ENCODE assay signal across 22 cellular contexts in genomic region chr1:26370591-26371382, GRCh38. TPM values are rescaled to one million over a fixed set of nuclear protein-coding genes. Genes with fewer than 3 reads are reported as not detected.
A peak's percentile ranks its signal among the peaks of the same experiment; 100 is the strongest.
DNase-seq lines count a peak whose midpoint lies in the region; ATAC-seq and TF ChIP-seq lines count a peak whose summit lies in the region.
"Had no signal": no experiment of that assay in that cellular context is flagged by ENCODE, and none has a peak within 500 bp of the region (broad histone marks: within the 10 kb centered on the region; RNA-seq: fewer than 3 reads in every experiment).

No MANE protein-coding gene starts in this region.

- H3K36me3 Mint-ChIP-seq in CD4-positive, CD25-positive, alpha-beta regulatory T cell, result peaks cover 5% of the 10 kb centered on the region
- H3K36me3 Mint-ChIP-seq in GM23338 (ENCODE audit: low read depth), result no peaks in the 10 kb centered on the region
- peaks cover 23% of the 10 kb centered on the region for H3K36me3 Mint-ChIP-seq in activated CD8-positive, alpha-beta T cell treated with anti-CD3 and anti-CD28 coated beads, Interleukin-2, amount 10 ng/mL, durations not matched to agents 7 days and 5 days (ENCODE audit: low read depth)
- peaks cover 0 to 12% (median 0%) of the 10 kb centered on the region in 5 donors for H3K36me3 Mint-ChIP-seq in naive thymus-derived CD4-positive, alpha-beta T cell

- H3K27me3 Mint-ChIP-seq in CD4-positive, CD25-positive, alpha-beta regulatory T cell, result no peaks in the 10 kb centered on the region
- peaks cover 6% of the 10 kb centered on the region for H3K27me3 Mint-ChIP-seq in GM23338 (ENCODE audit: insufficient read depth, low read depth, poor library complexity)
- H3K27me3 Mint-ChIP-seq in activated CD8-positive, alpha-beta T cell treated with anti-CD3 and anti-CD28 coated beads, Interleukin-2, amount 10 ng/mL, durations not matched to agents 7 days and 5 days (ENCODE audit: low read depth), result peaks cover 2% of the 10 kb centered on the region
- H3K27me3 Mint-ChIP-seq in naive thymus-derived CD4-positive, alpha-beta T cell, result peaks cover 0 to 7% (median 0%) of the 10 kb centered on the region in 5 donors

- ATAC-seq in CD4-positive, CD25-positive, alpha-beta regulatory T cell (ENCODE audit: low read depth in 2 of 2), result no peak
- no peak for ATAC-seq in GM23338
- peak; percentile 24 for ATAC-seq in activated CD8-positive, alpha-beta T cell treated with anti-CD3 and anti-CD28 coated beads, Interleukin-2, amount 10 ng/mL, durations not matched to agents 7 days and 5 days
- no peak for ATAC-seq in naive thymus-derived CD4-positive, alpha-beta T cell
- ATAC-seq in heart right ventricle, result no peak
- no peak for ATAC-seq in GM19452 (IDR thresholded peaks at IDR 0.05; ENCODE audit: unreplicated experiment)
- ATAC-seq: GM12878, HCT116 had no signal

- H3K27me3 ChIP-seq in CD4-positive, CD25-positive, alpha-beta regulatory T cell (ENCODE audit: control insufficient read depth, insufficient read depth, low read length), result no peaks in the 10 kb centered on the region
- H3K27me3 ChIP-seq in GM23338 (ENCODE audit: insufficient read depth) (no peaks in the 10 kb centered on the region), heart right ventricle (peaks cover 0 to 48% (median 16%) of the 10 kb centered on the region in 7 donors)
- H3K27me3 ChIP-seq in naive thymus-derived CD4-positive, alpha-beta T cell (ENCODE audit: control insufficient read depth in 2 of 2, insufficient read depth in 2 of 2, low read length in 2 of 2), result no peaks in the 10 kb centered on the region

- H3K4me3 Mint-ChIP-seq in CD4-positive, CD25-positive, alpha-beta regulatory T cell, result peak overlapping the region; percentile 22 to 83 (median 63)
- no peak overlapping the region for H3K4me3 Mint-ChIP-seq in GM23338
- peak overlapping the region; percentile 75 for H3K4me3 Mint-ChIP-seq in activated CD8-positive, alpha-beta T cell treated with anti-CD3 and anti-CD28 coated beads, Interleukin-2, amount 10 ng/mL, durations not matched to agents 7 days and 5 days
- peak overlapping the region in 7 of 10 donors; percentile 48 to 68 (median 61) for H3K4me3 Mint-ChIP-seq in naive thymus-derived CD4-positive, alpha-beta T cell

- TF ChIP-seq CTCF in GM23338 (conservative IDR thresholded peaks at IDR 0.05; ENCODE audit: low read depth in 2 of 2) (no peak), heart right ventricle (IDR thresholded peaks at IDR 0.05) (no peak)

- peaks cover 64% of the 10 kb centered on the region for H3K4me1 ChIP-seq in CD4-positive, CD25-positive, alpha-beta regulatory T cell (ENCODE audit: control insufficient read depth, insufficient read depth, low read length, poor library complexity, severe bottlenecking)
- H3K4me1 ChIP-seq in GM23338 (ENCODE audit: insufficient read depth) (peaks cover 10% of the 10 kb centered on the region; the same call in 1 of the 2 replicates), heart right ventricle (peaks cover 0 to 36% (median 0%) of the 10 kb centered on the region in 9 donors)
- H3K4me1 ChIP-seq in naive thymus-derived CD4-positive, alpha-beta T cell (ENCODE audit: control insufficient read depth in 2 of 2, insufficient read depth in 2 of 2, low read length in 2 of 2), result peaks cover 58 to 71% of the 10 kb centered on the region in 2 donors

- H3K27ac ChIP-seq in CD4-positive, CD25-positive, alpha-beta regulatory T cell (ENCODE audit: insufficient read depth, low read length, poor library complexity, severe bottlenecking), result peak overlapping the region; percentile 18
- H3K27ac ChIP-seq in GM23338 (ENCODE audit: low read depth) (no peak overlapping the region), heart right ventricle (peak overlapping the region in 1 of 10 donors; percentile 14)
- H3K27ac ChIP-seq in naive thymus-derived CD4-positive, alpha-beta T cell (ENCODE audit: low read depth, low read length), result no peak overlapping the region
- H3K27ac ChIP-seq: PC-9 had no signal

- no peaks in the 10 kb centered on the region for H3K36me3 ChIP-seq in CD4-positive, CD25-positive, alpha-beta regulatory T cell (ENCODE audit: control insufficient read depth, insufficient read depth, low read length)
- H3K36me3 ChIP-seq in GM23338 (ENCODE audit: insufficient read depth), result no peaks in the 10 kb centered on the region
- no peaks in the 10 kb centered on the region for H3K36me3 ChIP-seq in naive thymus-derived CD4-positive, alpha-beta T cell (ENCODE audit: control insufficient read depth in 2 of 3, insufficient read depth in 3 of 3, low read length in 3 of 3)
- H3K36me3 ChIP-seq in heart right ventricle, result no peaks in the 10 kb centered on the region

- CTCF ChIA-PET in activated CD8-positive, alpha-beta T cell treated with anti-CD3 and anti-CD28 coated beads, Interleukin-2, amount 10 ng/mL, durations not matched to agents 7 days and 5 days (lab: Charles Lee), result interaction anchor here (0.9 to 3.2 kb wide), 9 partner anchors 8 to 95 kb away, joined by 3 to 17 read pairs (median 5); no protein-coding TSS in a partner anchor
- CTCF ChIA-PET in naive thymus-derived CD4-positive, alpha-beta T cell (lab: Charles Lee), result interaction anchor here (0.9 to 1.1 kb wide), 2 partner anchors 7 to 12 kb away, joined by 4 read pairs; no protein-coding TSS in a partner anchor

- 51 to 54% methylated on average over 6 of the region's 6 CpGs for WGBS in heart right ventricle, 2 donors

- H3K79me2 ChIP-seq in GM23338 (replicated peaks; ENCODE audit: insufficient read depth), result no peaks in the 10 kb centered on the region

- no peak overlapping the region for H3K4me2 ChIP-seq in GM23338
- H3K4me2 ChIP-seq: PC-9 had no signal

- POLR2A ChIA-PET in activated CD8-positive, alpha-beta T cell treated with anti-CD3 and anti-CD28 coated beads, Interleukin-2, amount 10 ng/mL, durations not matched to agents 7 days and 5 days (lab: Charles Lee), result interaction anchor here (0.7 kb wide), 1 partner anchor 130 kb away, joined by 3 read pairs; no protein-coding TSS in a partner anchor
- POLR2A ChIA-PET in naive thymus-derived CD4-positive, alpha-beta T cell (lab: Charles Lee), result interaction anchor here (0.9 to 1.8 kb wide), 6 partner anchors 8 to 87 kb away, joined by 3 to 7 read pairs (median 4); partner anchors contain the start of gene CD52

- H3K9me2 ChIP-seq in GM23338 (ENCODE audit: insufficient read depth), result no peaks in the 10 kb centered on the region

- no peaks in the 10 kb centered on the region for H3K9me3 ChIP-seq in CD4-positive, CD25-positive, alpha-beta regulatory T cell (ENCODE audit: control insufficient read depth in 2 of 2, low read length in 2 of 2)
- H3K9me3 ChIP-seq in naive thymus-derived CD4-positive, alpha-beta T cell (ENCODE audit: control insufficient read depth in 2 of 3, low read length in 3 of 3), result no peaks in the 10 kb centered on the region
- no peaks in the 10 kb centered on the region for H3K9me3 ChIP-seq in heart right ventricle

- H3K27ac Mint-ChIP-seq in CD4-positive, CD25-positive, alpha-beta regulatory T cell, result peak overlapping the region; percentile 93 to 98 (median 94)
- H3K27ac Mint-ChIP-seq in GM23338, result peak overlapping the region; percentile 11; the same call in 1 of the 2 replicates
- peak overlapping the region; percentile 90 for H3K27ac Mint-ChIP-seq in activated CD8-positive, alpha-beta T cell treated with anti-CD3 and anti-CD28 coated beads, Interleukin-2, amount 10 ng/mL, durations not matched to agents 7 days and 5 days
- H3K27ac Mint-ChIP-seq in naive thymus-derived CD4-positive, alpha-beta T cell, result peak overlapping the region in 8 of 9 donors; percentile 27 to 89 (median 69)
- H3K27ac Mint-ChIP-seq: activated T-cell treated with anti-CD3 and anti-CD28 coated beads, Interleukin-2, amount 50 U/mL, for 72 hours had no signal

- no peak overlapping the region for H3K4me3 ChIP-seq in CD4-positive, CD25-positive, alpha-beta regulatory T cell (ENCODE audit: low read depth, low read length)
- H3K4me3 ChIP-seq in GM23338 (no peak overlapping the region), heart right ventricle (peak overlapping the region in 1 of 10 donors; percentile 14)
- H3K4me3 ChIP-seq in naive thymus-derived CD4-positive, alpha-beta T cell (ENCODE audit: low read length), result peak overlapping the region; percentile 26
- H3K4me3 ChIP-seq: GM12878, PC-9 had no signal

- H3K4me1 Mint-ChIP-seq in CD4-positive, CD25-positive, alpha-beta regulatory T cell, result peaks cover 25 to 73% (median 49%) of the 10 kb centered on the region in 4 donors
- peaks cover 19% of the 10 kb centered on the region for H3K4me1 Mint-ChIP-seq in GM23338
- peaks cover 78% of the 10 kb centered on the region for H3K4me1 Mint-ChIP-seq in activated CD8-positive, alpha-beta T cell treated with anti-CD3 and anti-CD28 coated beads, Interleukin-2, amount 10 ng/mL, durations not matched to agents 7 days and 5 days (ENCODE audit: low read depth)
- peaks cover 54 to 66% (median 62%) of the 10 kb centered on the region in 7 donors for H3K4me1 Mint-ChIP-seq in naive thymus-derived CD4-positive, alpha-beta T cell

- H4K20me1 ChIP-seq in GM23338 (replicated peaks; ENCODE audit: insufficient read depth), result no peaks in the 10 kb centered on the region

- intact Hi-C loops in naive thymus-derived CD4-positive, alpha-beta T cell (cut with micrococcal nuclease), result no loop called here
- intact Hi-C loops in heart right ventricle (cut with DNase I), result loop anchor here in 1 of 10 donors (5.0 kb wide), 1 partner anchor 98 kb away; no protein-coding TSS in a partner anchor

- no peak for DNase-seq in CD4-positive, CD25-positive, alpha-beta regulatory T cell
- DNase-seq in GM23338 (ENCODE audit: low spot score), result no peak
- peak; percentile 52 for DNase-seq in activated CD8-positive, alpha-beta T cell treated with anti-CD3 and anti-CD28 coated beads, Interleukin-2, amount 10 ng/mL, durations not matched to agents 7 days and 5 days
- no peak for DNase-seq in naive thymus-derived CD4-positive, alpha-beta T cell
- no peak for DNase-seq in NCI-H82 treated with DMSO at 0.1 percent for 48 hours (lab: John Stamatoyannopoulos, UW; ENCODE audit: unreplicated experiment)
- DNase-seq in heart right ventricle, result no peak
- DNase-seq in SKM-1 treated with dmso at 0.1 percent for 144 hours (lab: John Stamatoyannopoulos, UW; ENCODE audit: unreplicated experiment), result no peak
- DNase-seq: activated CD4-positive, alpha-beta T cell treated with anti-CD3 and anti-CD28 coated beads for 48 hours; activated T-cell treated with anti-CD3 and anti-CD28 coated beads, Interleukin-2, amount 50 U/mL, for 72 hours; GF-D8; kidney; mammary epithelial cell; NCI-H1417 treated with DMSO at 0.1 percent for 48 hours; NCI-H748 treated with DMSO at 0.1 percent for 48 hours; PC-9 had no signal

- peaks cover 0 to 3% (median 0%) of the 10 kb centered on the region in 7 donors for H3K9me3 Mint-ChIP-seq in CD4-positive, CD25-positive, alpha-beta regulatory T cell
- no peaks in the 10 kb centered on the region for H3K9me3 Mint-ChIP-seq in GM23338
- H3K9me3 Mint-ChIP-seq in activated CD8-positive, alpha-beta T cell treated with anti-CD3 and anti-CD28 coated beads, Interleukin-2, amount 10 ng/mL, durations not matched to agents 7 days and 5 days (ENCODE audit: insufficient read depth), result peaks cover 11% of the 10 kb centered on the region
- peaks cover 0 to 9% (median 0%) of the 10 kb centered on the region in 11 donors for H3K9me3 Mint-ChIP-seq in naive thymus-derived CD4-positive, alpha-beta T cell

- no peaks in the 10 kb centered on the region for H3F3A ChIP-seq in GM23338 (replicated peaks; ENCODE audit: low read depth)

- H2AFZ ChIP-seq in GM23338, result no peak overlapping the region
- H2AFZ ChIP-seq: PC-9 had no signal

RNA-seq across cellular contexts. Expression of gene ZNF683, which starts 1.8 kb away (rescaled TPM):
- total RNA-seq in CD4-positive, CD25-positive, alpha-beta regulatory T cell, result not detected
- under 1 TPM in 2 of 4 donors, not detected in 2; 0.25 to 0.55 TPM for polyA plus RNA-seq in CD4-positive, CD25-positive, alpha-beta regulatory T cell
- total RNA-seq in GM23338 (2014; rRNA removed; shearing (Covaris generic)), result not detected in 2 replicates
- polyA plus RNA-seq in GM23338 (2016; fragmentation: Nextera tagmentation; extraction: Ambion mirVana) (not detected in 2 replicates), heart right ventricle (under 1 TPM in 1 of 2 donors, not detected in 1; 0.04 TPM)
- total RNA-seq in activated CD8-positive, alpha-beta T cell treated with anti-CD3 and anti-CD28 coated beads, Interleukin-2, amount 10 ng/mL, durations not matched to agents 7 days and 5 days, result 10 to 100 TPM; 24.0 to 26.6 TPM
- total RNA-seq in naive thymus-derived CD4-positive, alpha-beta T cell, result 1 to 10 TPM in 1 of 5 experiments, under 1 TPM in 2, not detected in 2; 0.22 to 6.3 (median 0.51) TPM
- not detected for polyA plus RNA-seq in naive thymus-derived CD4-positive, alpha-beta T cell
- 1 to 10 TPM in 1 of 10 donors, under 1 TPM in 1, not detected in 8; 0.15 to 1.3 TPM for total RNA-seq in heart right ventricle
- total RNA-seq: astrocyte, GM12878, LHCN-M2, mammary epithelial cell, PC-9, SK-MEL-5 had no signal
- polyA plus RNA-seq: GM12878, mammary epithelial cell, neural cell had no signal

RNA-seq across cellular contexts. Expression of gene CRYBG2, which starts 16.9 kb away (rescaled TPM):
- 2.3 TPM for total RNA-seq in CD4-positive, CD25-positive, alpha-beta regulatory T cell
- polyA plus RNA-seq in CD4-positive, CD25-positive, alpha-beta regulatory T cell, result 1 to 10 TPM in 3 of 4 donors, not detected in 1; 1.0 to 2.0 (median 1.3) TPM
- total RNA-seq in GM23338 (2014; rRNA removed; shearing (Covaris generic)), result 10.0 and 18.4 TPM in 2 replicates
- polyA plus RNA-seq in GM23338 (2016; fragmentation: Nextera tagmentation; extraction: Ambion mirVana), result 17.6 and 19.4 TPM in 2 replicates
- 1 to 10 TPM; 7.6 to 8.7 TPM for total RNA-seq in activated CD8-positive, alpha-beta T cell treated with anti-CD3 and anti-CD28 coated beads, Interleukin-2, amount 10 ng/mL, durations not matched to agents 7 days and 5 days
- total RNA-seq in naive thymus-derived CD4-positive, alpha-beta T cell, result 1 to 10 TPM in 3 of 5 experiments, under 1 TPM in 1, not detected in 1; 0.59 to 1.5 (median 1.2) TPM
- polyA plus RNA-seq in naive thymus-derived CD4-positive, alpha-beta T cell, result 1 to 10 TPM in 1 of 2 donors, not detected in 1; 1.1 TPM
- under 1 TPM in 1 of 10 donors, not detected in 9; 0.64 TPM for total RNA-seq in heart right ventricle
- under 1 TPM in 1 of 2 donors, not detected in 1; 0.03 TPM for polyA plus RNA-seq in heart right ventricle
- total RNA-seq: LHCN-M2, SK-MEL-5 had no signal

RNA-seq across cellular contexts. Expression of gene LIN28A, which starts 39.8 kb away (rescaled TPM):
- total RNA-seq in CD4-positive, CD25-positive, alpha-beta regulatory T cell, result not detected
- polyA plus RNA-seq in CD4-positive, CD25-positive, alpha-beta regulatory T cell, result not detected
- total RNA-seq in GM23338 (2014; rRNA removed; shearing (Covaris generic)), result 1,538 and 1,571 TPM in 2 replicates
- polyA plus RNA-seq in GM23338 (2016; fragmentation: Nextera tagmentation; extraction: Ambion mirVana) (604 and 648 TPM in 2 replicates), heart right ventricle (not detected)
- not detected for total RNA-seq in activated CD8-positive, alpha-beta T cell treated with anti-CD3 and anti-CD28 coated beads, Interleukin-2, amount 10 ng/mL, durations not matched to agents 7 days and 5 days
- not detected for total RNA-seq in naive thymus-derived CD4-positive, alpha-beta T cell
- not detected for polyA plus RNA-seq in naive thymus-derived CD4-positive, alpha-beta T cell
- total RNA-seq in heart right ventricle, result under 1 TPM in 1 of 10 donors, not detected in 9; 0.15 TPM
- total RNA-seq: activated T-cell treated with anti-CD3 and anti-CD28 coated beads, Interleukin-2, amount 50 U/mL, for 72 hours; kidney; mammary epithelial cell; PC-9; SK-MEL-5 had no signal

RNA-seq across cellular contexts. Expression of gene CD52, which starts 53.0 kb away (rescaled TPM):
- total RNA-seq in CD4-positive, CD25-positive, alpha-beta regulatory T cell, result 1,528 TPM
- polyA plus RNA-seq in CD4-positive, CD25-positive, alpha-beta regulatory T cell, result over 10,000 TPM in 2 of 4 donors, 1,000 to 10,000 TPM in 2; 9,467 to 12,173 (median 10,919) TPM
- total RNA-seq in GM23338 (2014; rRNA removed; shearing (Covaris generic)), result not detected in 2 replicates
- polyA plus RNA-seq in GM23338 (2016; fragmentation: Nextera tagmentation; extraction: Ambion mirVana) (7.3 and 9.6 TPM in 2 replicates), heart right ventricle (10 to 100 TPM in 1 of 2 donors, 1 to 10 TPM in 1; 9.3 to 25.2 TPM)
- 1,000 to 10,000 TPM; 1,112 to 1,180 TPM for total RNA-seq in activated CD8-positive, alpha-beta T cell treated with anti-CD3 and anti-CD28 coated beads, Interleukin-2, amount 10 ng/mL, durations not matched to agents 7 days and 5 days
- 1,000 to 10,000 TPM in 3 of 5 experiments, 100 to 1,000 TPM in 2; 719 to 1,390 (median 1,130) TPM for total RNA-seq in naive thymus-derived CD4-positive, alpha-beta T cell
- polyA plus RNA-seq in naive thymus-derived CD4-positive, alpha-beta T cell, result 1,000 to 10,000 TPM; 7,628 to 8,133 TPM
- total RNA-seq in heart right ventricle, result 10 to 100 TPM in 2 of 10 donors, 1 to 10 TPM in 8; 1.9 to 62.6 (median 5.1) TPM
- total RNA-seq: astrocyte, LHCN-M2, mammary epithelial cell, SK-MEL-5 had no signal
- polyA plus RNA-seq: neural cell had no signal

Comparison
In these comparisons a context has a peak if more than half of its experiments do, and no peak if none do; other contexts are left out.
1. H3K27ac Mint-ChIP-seq: peak in every context shown above with its lines; median percentile 94 in CD4-positive, CD25-positive, alpha-beta regulatory T cell; 90 in activated CD8-positive, alpha-beta T cell treated with anti-CD3 and anti-CD28 coated beads, Interleukin-2, amount 10 ng/mL, durations not matched to agents 7 days and 5 days; 69 in naive thymus-derived CD4-positive, alpha-beta T cell; 11 in GM23338.
2. RNA of gene LIN28A, which starts 39.8 kb away (total RNA-seq): 1,538 to 1,571 TPM in GM23338; not detected in CD4-positive, CD25-positive, alpha-beta regulatory T cell (single experiment), not detected in activated CD8-positive, alpha-beta T cell treated with anti-CD3 and anti-CD28 coated beads, Interleukin-2, amount 10 ng/mL, durations not matched to agents 7 days and 5 days, not detected in naive thymus-derived CD4-positive, alpha-beta T cell and 0.15 TPM in heart right ventricle; every median in the first group is over 1,000 times any median in the second.